20 cellular contexts compared by ENCODE assay signal in genomic region chr12:82817368-82817767, GRCh38.
DNase-seq lines count a peak whose midpoint lies in the region; ATAC-seq and TF ChIP-seq lines count a peak whose summit lies in the region.
"Had no signal": no experiment of that assay in that cellular context is flagged by ENCODE, and none has a peak within 500 bp of the region (broad histone marks: within the 10 kb centered on the region; RNA-seq: fewer than 3 reads in every experiment).

No MANE protein-coding gene starts in this region.

- peaks cover 19% of the 10 kb centered on the region for H3K36me3 Mint-ChIP-seq in nephron progenitor cell (ENCODE audit: low read depth)
- H3K36me3 Mint-ChIP-seq: natural killer cell had no signal

- intact Hi-C loops in dorsolateral prefrontal cortex (cut with DNase I), result no loop called here

- no peaks in the 10 kb centered on the region for H3K27me3 Mint-ChIP-seq in nephron progenitor cell (ENCODE audit: low read depth, poor library complexity)
- H3K27me3 Mint-ChIP-seq: progenitor cell of endocrine pancreas; stimulated activated naive CD8-positive, alpha-beta T cell treated with anti-CD3 and anti-CD28 coated beads, Interleukin-15, Interleukin-2, amounts not matched to agents 100 ng/mL and 50 ng/mL, for 24 hours had no signal

- no peaks in the 10 kb centered on the region for H3K4me1 Mint-ChIP-seq in nephron progenitor cell
- H3K4me1 Mint-ChIP-seq: natural killer cell had no signal

- no peaks in the 10 kb centered on the region for H3K9me3 Mint-ChIP-seq in nephron progenitor cell

- no peak overlapping the region for H3K4me3 Mint-ChIP-seq in nephron progenitor cell
- H3K4me3 Mint-ChIP-seq: natural killer cell; stimulated activated naive CD8-positive, alpha-beta T cell treated with anti-CD3 and anti-CD28 coated beads, Interleukin-15, Interleukin-2, amounts not matched to agents 100 ng/mL and 50 ng/mL, for 24 hours had no signal

- ATAC-seq in HG03432 (IDR thresholded peaks at IDR 0.05; ENCODE audit: unreplicated experiment), result no peak
- ATAC-seq: lower lobe of right lung, natural killer cell had no signal

- TF ChIP-seq CTCF in dorsolateral prefrontal cortex (IDR thresholded peaks at IDR 0.05 in 54 of 56, conservative IDR thresholded peaks at IDR 0.05 in 2 of 56; ENCODE audit: low read depth in 1 of 56, partially characterized antibody in 56 of 56) (peak in 1 of 56 donors; percentile 13), nephron progenitor cell (IDR thresholded peaks at IDR 0.05) (no peak)

- peak overlapping the region in 6 of 59 donors; percentile 1 to 18 (median 7) for H3K4me3 ChIP-seq in dorsolateral prefrontal cortex
- H3K4me3 ChIP-seq: lower lobe of right lung had no signal

- no peak overlapping the region for H3K27ac Mint-ChIP-seq in nephron progenitor cell
- H3K27ac Mint-ChIP-seq: natural killer cell; progenitor cell of endocrine pancreas; stimulated activated naive CD8-positive, alpha-beta T cell treated with anti-CD3 and anti-CD28 coated beads, Interleukin-15, Interleukin-2, amounts not matched to agents 100 ng/mL and 50 ng/mL, for 24 hours had no signal

- DNase-seq in AG08395 (ENCODE audit: low spot score) (peak; percentile 2), NCI-H69 (lab: John Stamatoyannopoulos, UW) (peak; percentile 24), dorsolateral prefrontal cortex (no peak), lung microvascular endothelial cell (ENCODE audit: low read depth in 2 of 2) (peak; percentile 7 to 24), nephron progenitor cell (no peak), NCI-H82 (lab: John Stamatoyannopoulos, UW) (no peak), Kasumi-1 (lab: John Stamatoyannopoulos, UW) (no peak)
- DNase-seq: activated CD4-positive, alpha-beta T cell treated with anti-CD3 and anti-CD28 coated beads, Interleukin-2, amount 50 U/mL, for 48 hours; activated T-cell treated with anti-CD3 and anti-CD28 coated beads, Interleukin-2, amount 50 U/mL, for 48 hours; central memory CD4-positive, alpha-beta T cell; IMR-90; lower lobe of right lung; natural killer cell; NCI-H2081 treated with DMSO at 0.1 percent for 48 hours; NCI-H774; RPMI8226; stimulated activated CD4-positive, alpha-beta T cell treated with anti-CD3 and anti-CD28 coated beads, Interleukin-15, amount 100 ng/mL, for 24 hours had no signal

- H3K27me3 ChIP-seq in dorsolateral prefrontal cortex, result no peaks in the 10 kb centered on the region

- peak overlapping the region; percentile 64 to 97 (median 88) for H3K27ac ChIP-seq in dorsolateral prefrontal cortex
- H3K27ac ChIP-seq: lower lobe of right lung had no signal

Comparison
In these comparisons a context has a peak if more than half of its experiments do, and no peak if none do; other contexts are left out.
1. DNase-seq: peak in AG08395 (single experiment), NCI-H69 (single experiment) and lung microvascular endothelial cell (2 of 2); none in dorsolateral prefrontal cortex (0 of 10), nephron progenitor cell (single experiment), NCI-H82 (single experiment) and Kasumi-1 (0 of 2).